ENCODE assay signal across 9 cellular contexts in the genomic region with DNA sequence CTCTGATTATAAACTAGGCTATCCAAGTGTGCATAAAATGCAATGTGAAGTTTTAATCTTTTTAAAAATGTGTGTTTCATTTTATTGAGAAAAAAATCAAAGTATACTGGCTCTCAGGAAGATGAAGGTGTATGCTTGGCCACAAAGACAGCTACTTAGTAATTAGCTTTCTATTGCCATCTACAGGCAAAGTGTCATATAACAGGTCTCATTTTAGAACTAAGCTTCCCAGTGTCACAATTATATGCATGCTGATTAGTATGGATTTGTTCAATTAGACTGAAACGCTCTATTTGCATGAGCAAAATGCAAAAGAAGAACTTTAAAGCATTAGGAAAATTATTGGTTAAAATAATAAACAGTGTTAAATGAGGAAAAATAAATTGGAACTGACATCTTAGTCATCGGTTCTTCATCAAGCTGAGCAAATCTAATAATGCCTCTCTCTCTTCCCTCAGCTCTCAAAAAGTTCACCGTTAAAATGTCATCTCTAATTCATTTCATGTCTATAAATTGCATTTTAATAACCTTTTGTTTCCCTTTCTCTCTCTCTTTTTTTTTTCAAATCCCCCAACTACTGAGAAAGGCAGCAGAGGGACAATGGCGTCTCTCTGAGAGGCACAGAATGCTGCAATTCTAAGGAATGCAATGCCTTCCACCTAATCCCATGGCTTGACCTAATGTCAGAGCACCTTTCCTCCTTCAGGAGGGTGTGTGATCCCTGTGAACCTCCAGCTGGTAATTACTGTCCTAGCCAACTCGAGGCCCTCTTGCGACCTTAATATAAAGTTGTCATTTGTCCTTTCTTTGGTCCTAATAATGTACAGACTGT.
DNase-seq lines count a peak whose midpoint lies in the region; ATAC-seq and TF ChIP-seq lines count a peak whose summit lies in the region.
"Had no signal": no experiment of that assay in that cellular context is flagged by ENCODE, and none has a peak within 500 bp of the region (broad histone marks: within the 10 kb centered on the region; RNA-seq: fewer than 3 reads in every experiment).

No MANE protein-coding gene starts in this region.

- no peaks in the 10 kb centered on the region for H3K9me3 Mint-ChIP-seq in activated naive CD8-positive, alpha-beta T cell treated with anti-CD3 and anti-CD28 coated beads for 36 hours

- H3K27ac ChIP-seq in DND-41 (ENCODE audit: low read length) = no peak overlapping the region
- peak overlapping the region; percentile 15; the same call in 1 of the 2 replicates for H3K27ac ChIP-seq in WERI-Rb-1

- H4K20me1 ChIP-seq in DND-41 (ENCODE audit: insufficient read depth, low read length) = no peaks in the 10 kb centered on the region

- TF ChIP-seq CTCF in DND-41 (IDR thresholded peaks at IDR 0.05; ENCODE audit: borderline replicate concordance, extremely low read depth, low read length, poor library complexity, severe bottlenecking) = peak; percentile 66
- peak; percentile 45 for TF ChIP-seq CTCF in WERI-Rb-1 (IDR thresholded peaks at IDR 0.05; ENCODE audit: low read depth, low read length)

- no peak overlapping the region for H2AFZ ChIP-seq in DND-41 (ENCODE audit: low read depth, low read length)

- H3K4me1 ChIP-seq in DND-41 (ENCODE audit: insufficient read depth, low read length) (no peaks in the 10 kb centered on the region), iPS-15b (ENCODE audit: control insufficient read depth, insufficient read depth, low read length) (no peaks in the 10 kb centered on the region)

- no peaks in the 10 kb centered on the region for H3K4me1 Mint-ChIP-seq in activated naive CD8-positive, alpha-beta T cell treated with anti-CD3 and anti-CD28 coated beads for 36 hours
- H3K4me1 Mint-ChIP-seq: naive B cell had no signal

- DNase-seq in DND-41 (no peak), LHCN-M2 (ENCODE audit: low read depth) (peak; percentile 23), WERI-Rb-1 (no peak), ecto neural progenitor cell (ENCODE audit: low spot score) (no peak), UCSD-AML1 (lab: John Stamatoyannopoulos, UW; ENCODE audit: unreplicated experiment) (no peak)
- no peak for DNase-seq in activated naive CD8-positive, alpha-beta T cell treated with anti-CD3 and anti-CD28 coated beads for 36 hours
- DNase-seq: naive B cell had no signal

- H3K27me3 ChIP-seq in DND-41 (ENCODE audit: insufficient read depth, low read length, poor library complexity) (no peaks in the 10 kb centered on the region), WERI-Rb-1 (ENCODE audit: insufficient read depth, low read depth, severe bottlenecking) (no peaks in the 10 kb centered on the region), iPS-15b (ENCODE audit: control insufficient read depth, insufficient read depth, low read length) (no peaks in the 10 kb centered on the region)

- H3K36me3 ChIP-seq in DND-41 (ENCODE audit: insufficient read depth, low read length) = no peaks in the 10 kb centered on the region
- H3K36me3 ChIP-seq in WERI-Rb-1 = no peaks in the 10 kb centered on the region
- no peaks in the 10 kb centered on the region for H3K36me3 ChIP-seq in iPS-15b (ENCODE audit: control insufficient read depth, insufficient read depth, low read length)

- no peak overlapping the region for H3K27ac Mint-ChIP-seq in activated naive CD8-positive, alpha-beta T cell treated with anti-CD3 and anti-CD28 coated beads for 36 hours
- H3K27ac Mint-ChIP-seq: naive B cell had no signal

- no peak overlapping the region for H3K4me3 Mint-ChIP-seq in activated naive CD8-positive, alpha-beta T cell treated with anti-CD3 and anti-CD28 coated beads for 36 hours
- H3K4me3 Mint-ChIP-seq: naive B cell had no signal

- H3K4me3 ChIP-seq in DND-41 (ENCODE audit: low read depth in 1 of 2, low read length in 2 of 2) (no peak overlapping the region), WERI-Rb-1 (ENCODE audit: low read depth, low read length) (no peak overlapping the region), iPS-15b (ENCODE audit: low read depth, low read length) (no peak overlapping the region)

- peaks cover 9% of the 10 kb centered on the region for H3K27me3 Mint-ChIP-seq in activated naive CD8-positive, alpha-beta T cell treated with anti-CD3 and anti-CD28 coated beads for 36 hours

- no peaks in the 10 kb centered on the region for H3K79me2 ChIP-seq in DND-41 (ENCODE audit: insufficient read depth, low read length)

- H3K4me2 ChIP-seq in DND-41 (ENCODE audit: insufficient read depth, low read length) = no peak overlapping the region

- H3K9me3 ChIP-seq in DND-41 (ENCODE audit: insufficient read depth, low read length, severe bottlenecking) (no peaks in the 10 kb centered on the region), WERI-Rb-1 (ENCODE audit: severe bottlenecking) (no peaks in the 10 kb centered on the region), iPS-15b (ENCODE audit: control insufficient read depth, insufficient read depth, low read length) (no peaks in the 10 kb centered on the region)

- ATAC-seq in DND-41 (ENCODE audit: insufficient read depth, low read depth) = peak; percentile 72; the same call in 2 of the 3 replicates
- ATAC-seq in GM21360 (IDR thresholded peaks at IDR 0.05; ENCODE audit: unreplicated experiment) = peak; percentile 73

- H3K36me3 Mint-ChIP-seq in activated naive CD8-positive, alpha-beta T cell treated with anti-CD3 and anti-CD28 coated beads for 36 hours = no peaks in the 10 kb centered on the region
- H3K36me3 Mint-ChIP-seq: naive B cell had no signal

- H3K9ac ChIP-seq in DND-41 (ENCODE audit: low read depth, low read length) (no peak overlapping the region), iPS-15b (ENCODE audit: low read depth, low read length) (peak overlapping the region; percentile 9)
